8 cellular contexts compared by ENCODE assay signal in the genomic region with DNA sequence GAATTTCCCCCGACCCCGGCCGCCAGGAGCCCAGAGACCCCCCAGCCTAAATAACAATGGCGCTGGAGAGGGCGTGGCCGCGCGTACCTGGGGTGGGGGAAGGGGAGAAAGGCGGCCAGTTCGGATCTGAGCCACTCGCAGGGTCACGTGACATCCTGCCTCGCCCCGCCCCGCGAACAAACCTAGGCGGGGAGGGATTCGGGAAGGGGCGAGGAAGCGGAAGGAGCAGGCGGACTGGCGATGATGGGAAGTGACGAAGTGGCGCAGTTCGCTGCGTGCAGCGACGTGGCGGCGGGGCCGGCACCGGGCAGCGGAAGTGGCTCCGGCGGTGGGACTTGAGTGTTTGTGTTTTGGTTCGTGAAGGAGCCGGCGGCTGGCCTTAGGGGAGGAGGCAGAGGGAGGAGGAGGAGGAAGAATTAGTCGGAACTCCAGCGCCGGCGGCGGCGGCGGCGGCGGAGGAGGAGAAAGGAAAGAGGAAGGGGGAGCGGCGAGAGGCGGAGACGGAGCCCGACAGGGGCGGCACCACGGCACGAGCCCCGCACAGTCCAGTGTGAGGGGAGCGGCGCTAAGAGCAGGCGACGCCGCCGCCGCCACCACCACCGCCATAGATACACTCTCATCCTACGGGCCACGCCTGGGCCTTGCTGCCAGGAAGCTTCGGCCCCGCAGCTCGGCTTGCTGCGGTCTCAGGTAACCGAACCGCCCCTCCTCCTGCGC. TPM values are rescaled to one million over a fixed set of nuclear protein-coding genes. Genes with fewer than 3 reads are reported as not detected.
DNase-seq lines count a peak whose midpoint lies in the region; ATAC-seq and TF ChIP-seq lines count a peak whose summit lies in the region.

A gene with protein sequence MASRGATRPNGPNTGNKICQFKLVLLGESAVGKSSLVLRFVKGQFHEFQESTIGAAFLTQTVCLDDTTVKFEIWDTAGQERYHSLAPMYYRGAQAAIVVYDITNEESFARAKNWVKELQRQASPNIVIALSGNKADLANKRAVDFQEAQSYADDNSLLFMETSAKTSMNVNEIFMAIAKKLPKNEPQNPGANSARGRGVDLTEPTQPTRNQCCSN (plus strand): TSS at position 266 of the 717 bp plus-strand sequence. CDS start 3,802 bp downstream, outside the sequence.

- no TSS peak for BruUV-seq in PC-9 (replicated peaks; lab: Mats Ljungman, UMichigan)

- DNase-seq in DMS153 (lab: John Stamatoyannopoulos, UW) = peak; percentile 86
- peak; percentile 96 for DNase-seq in Jurkat, Clone E6-1 (ENCODE audit: low read depth, low spot score)
- peak; percentile 91 to 96 for DNase-seq in PC-9
- peak; percentile 95 for DNase-seq in activated T-cell treated with anti-CD3 and anti-CD28 coated beads, Interleukin-2, amount 50 U/mL, for 1 hour
- peak; percentile 93 for DNase-seq in epithelial cell of prostate (ENCODE audit: low read depth, low spot score)
- peak; percentile 98 for DNase-seq in mucosa of gallbladder (ENCODE audit: low spot score)
- DNase-seq in stimulated activated CD8-positive, alpha-beta memory T cell treated with anti-CD3 and anti-CD28 coated beads, Interleukin-4, amount 100 ng/mL, for 4 hours (ENCODE audit: low read depth in 2 of 2, low spot score in 1 of 2) = peak; percentile 94

- H3K9me3 ChIP-seq in PC-9 (ENCODE audit: insufficient read depth, low read depth) = no peaks in the 10 kb centered on the region

- H3F3A ChIP-seq in PC-9 (ENCODE audit: insufficient read depth, low read depth) = peaks cover 28% of the 10 kb centered on the region

- ATAC-seq in GM21619 (IDR thresholded peaks at IDR 0.05; ENCODE audit: unreplicated experiment) = peak; percentile 97

- peak within 1 kb of the TSS; percentile 97 for H3K27ac ChIP-seq in PC-9
- peak within 1 kb of the TSS; percentile 98 for H3K27ac ChIP-seq in epithelial cell of prostate

- no peaks in the 10 kb centered on the region for H3K27me3 ChIP-seq in PC-9 (ENCODE audit: insufficient read depth, low read depth)

- peaks cover 48% of the 10 kb centered on the region for H3K79me2 ChIP-seq in PC-9 (ENCODE audit: low read depth)

- POLR2A ChIA-PET in PC-9 (lab: Charles Lee; ENCODE audit: unreplicated experiment) = no interaction called here

- CTCF ChIA-PET in PC-9 (lab: Charles Lee) = no interaction called here

- peak within 1 kb of the TSS; percentile 95 for H3K4me2 ChIP-seq in PC-9

- intact Hi-C loops in PC-9 (cut with micrococcal nuclease; ENCODE audit: unreplicated experiment) = loop anchor here (1.0 to 10.0 kb wide), 4 partner anchors 14 to 238 kb away; partner anchors contain the start of genes KAT2B and SGO1

- peak within 1 kb of the TSS; percentile 91 for H2AFZ ChIP-seq in PC-9

- TF ChIP-seq CTCF in PC-9 (conservative IDR thresholded peaks at IDR 0.05) = no peak

- peaks cover 32% of the 10 kb centered on the region for H3K4me1 ChIP-seq in PC-9 (replicated peaks; ENCODE audit: insufficient read depth)

- peak within 1 kb of the TSS; percentile 76 for H3K4me3 ChIP-seq in Jurkat, Clone E6-1 (ENCODE audit: low read length)
- H3K4me3 ChIP-seq in PC-9 = peak within 1 kb of the TSS; percentile 69

- H3K36me3 ChIP-seq in PC-9 (ENCODE audit: low read depth) = peaks cover 17% of the 10 kb centered on the region; the same call in 1 of the 2 replicates

- H4K20me1 ChIP-seq in PC-9 (ENCODE audit: insufficient read depth) = peaks cover 42% of the 10 kb centered on the region

- H3K9me2 ChIP-seq in PC-9 (ENCODE audit: insufficient read depth) = no peaks in the 10 kb centered on the region

RNA-seq across cellular contexts. Expression of the gene that starts here (rescaled TPM):
- 30.5 TPM for polyA plus RNA-seq in Jurkat, Clone E6-1 (2012; ENCODE audit: insufficient read depth, insufficient read length)
- total RNA-seq in PC-9 (2021) (62.7 and 65.1 TPM in 2 replicates), mucosa of gallbladder (53.6 TPM)

Comparison
In these comparisons a context has a peak if more than half of its experiments do, and no peak if none do; other contexts are left out.
1. Peak in every context shown above with its lines: DNase-seq, ATAC-seq, H3K4me3 ChIP-seq and H3K27ac ChIP-seq.